In the genomic region with DNA sequence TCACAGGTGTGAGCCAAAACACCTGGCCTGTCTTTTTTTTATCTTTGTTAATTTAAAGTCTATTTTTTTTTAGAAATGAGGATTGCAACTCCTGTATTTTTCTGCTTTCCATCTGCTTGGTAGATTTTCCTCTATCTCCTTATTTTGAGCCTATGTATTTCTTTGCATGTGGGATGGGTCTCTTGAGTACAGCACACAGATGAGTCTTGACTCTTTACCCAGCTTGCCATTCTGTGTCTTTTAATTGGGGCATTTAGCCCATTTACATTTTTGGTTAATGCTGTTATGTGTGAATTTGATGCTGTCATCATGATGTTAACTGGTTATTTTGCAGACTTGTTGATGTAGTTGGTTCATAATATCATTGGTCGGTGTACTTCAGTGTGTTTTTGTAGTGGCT, we compare ENCODE assay signal across 6 cellular contexts.
"Had no signal": no experiment of that assay in that cellular context is flagged by ENCODE, and none has a peak within 500 bp of the region (broad histone marks: within the 10 kb centered on the region; RNA-seq: fewer than 3 reads in every experiment).

No MANE protein-coding gene starts in this region.

- H3K27ac ChIP-seq: HL-60, KMS-11 had no signal

- H3K4me3 ChIP-seq: K562 had no signal

- DNase-seq: IMR-90, KBM-7, KG1 had no signal
